Comparison of ENCODE assay signal across 17 cellular contexts in the genomic region with DNA sequence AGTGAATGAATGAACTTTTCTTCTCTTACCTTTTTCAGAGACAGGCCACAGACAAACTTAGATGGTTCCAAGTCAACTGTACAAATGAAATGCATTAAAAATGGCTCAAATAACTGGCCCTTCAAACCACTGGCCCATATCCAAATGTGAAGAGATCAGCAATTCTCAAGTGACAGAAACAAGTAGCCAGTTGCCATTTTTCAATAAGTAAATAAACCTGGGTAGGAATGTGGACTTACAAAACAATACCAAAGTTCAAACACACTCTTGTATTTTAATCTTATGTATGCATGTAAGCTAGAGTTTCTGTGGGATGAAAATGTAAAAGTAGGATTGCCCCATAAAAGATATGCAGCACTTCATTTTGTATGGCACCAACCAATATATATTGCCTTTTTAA.
DNase-seq lines count a peak whose midpoint lies in the region; ATAC-seq and TF ChIP-seq lines count a peak whose summit lies in the region.
"Had no signal": no experiment of that assay in that cellular context is flagged by ENCODE, and none has a peak within 500 bp of the region (broad histone marks: within the 10 kb centered on the region; RNA-seq: fewer than 3 reads in every experiment).

No MANE protein-coding gene starts in this region.

- H3K27ac ChIP-seq in right lobe of liver = no peak overlapping the region
- H3K27ac ChIP-seq: BLaER1, HL-60 had no signal

- DNase-seq in NCI-H2029 treated with DMSO at 0.1 percent for 48 hours (lab: John Stamatoyannopoulos, UW) (peak; percentile 26), NCI-H2029 (lab: John Stamatoyannopoulos, UW) (no peak), DMS79 treated with DMSO at 0.1 percent for 48 hours (lab: John Stamatoyannopoulos, UW) (peak; percentile 21), fibroblast of gingiva (ENCODE audit: low read depth) (peak; percentile 71), right lobe of liver (no peak), COR-L47 (lab: John Stamatoyannopoulos, UW) (no peak), T1000 (lab: John Stamatoyannopoulos, UW) (no peak), NCI-H748 treated with DMSO at 0.1 percent for 48 hours (lab: John Stamatoyannopoulos, UW) (no peak)
- DNase-seq: 8988T; AML-193; CD8-positive, alpha-beta memory T cell; DND-41; GF-D8; HCEC 1CT; HFFc6 had no signal

- H3K27me3 ChIP-seq in right lobe of liver = no peaks in the 10 kb centered on the region
- H3K27me3 ChIP-seq: BLaER1 had no signal

- no peaks in the 10 kb centered on the region for H3K36me3 ChIP-seq in right lobe of liver
- H3K36me3 ChIP-seq: BLaER1 had no signal

- intact Hi-C loops in right lobe of liver (cut with DNase I) = no loop called here

- H3K4me1 ChIP-seq in right lobe of liver = peaks cover 0 to 20% (median 2%) of the 10 kb centered on the region in 4 donors

- no peak for TF ChIP-seq POLR2A in right lobe of liver (IDR thresholded peaks at IDR 0.05)

- H3K9me3 ChIP-seq in right lobe of liver = no peaks in the 10 kb centered on the region
- H3K9me3 ChIP-seq: BLaER1 had no signal

- no peak for TF ChIP-seq CTCF in right lobe of liver (IDR thresholded peaks at IDR 0.05)

- no peak overlapping the region for H3K4me3 ChIP-seq in right lobe of liver
- H3K4me3 ChIP-seq: BLaER1 had no signal

- ATAC-seq in right lobe of liver = peak; percentile 25 to 65 (median 64)

Comparison
In these comparisons a context has a peak if more than half of its experiments do, and no peak if none do; other contexts are left out.
1. DNase-seq: peak in NCI-H2029 treated with DMSO at 0.1 percent for 48 hours (single experiment), DMS79 treated with DMSO at 0.1 percent for 48 hours (single experiment) and fibroblast of gingiva (single experiment); none in NCI-H2029 (single experiment), right lobe of liver (0 of 3), COR-L47 (single experiment), T1000 (single experiment) and NCI-H748 treated with DMSO at 0.1 percent for 48 hours (single experiment).